17 cellular contexts compared by ENCODE assay signal in the genomic region with DNA sequence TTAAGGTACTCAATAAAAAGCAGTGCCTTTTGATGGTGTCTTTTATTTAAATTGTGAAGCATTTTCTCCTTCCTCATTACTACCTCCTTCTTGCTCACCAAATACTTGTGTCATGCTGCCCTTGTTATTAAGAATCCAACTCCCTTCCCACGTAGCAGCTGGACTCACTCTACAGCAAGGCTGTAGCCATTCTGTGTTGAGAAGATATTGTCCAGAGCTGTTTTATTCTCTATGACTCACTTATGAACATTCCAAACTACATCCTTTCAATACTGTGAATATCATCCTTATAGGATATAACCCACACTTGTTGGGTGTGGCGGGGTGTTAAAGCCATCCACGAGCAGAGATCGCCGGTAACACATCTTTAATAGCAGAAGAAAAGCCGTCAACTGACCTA.
DNase-seq lines count a peak whose midpoint lies in the region; ATAC-seq, FAIRE-seq and TF ChIP-seq lines count a peak whose summit lies in the region.
"Had no signal": no experiment of that assay in that cellular context is flagged by ENCODE, and none has a peak within 500 bp of the region (broad histone marks: within the 10 kb centered on the region; RNA-seq: fewer than 3 reads in every experiment).

No MANE protein-coding gene starts in this region.

- no peak for TF ChIP-seq CTCF in heart right ventricle (IDR thresholded peaks at IDR 0.05)
- TF ChIP-seq CTCF in right atrium auricular region (IDR thresholded peaks at IDR 0.05) = no peak
- TF ChIP-seq CTCF in mesothelial cell of epicardium (IDR thresholded peaks at IDR 0.05; ENCODE audit: unreplicated experiment) = no peak

- peak in 6 of 8 donors; percentile 38 to 73 (median 64) for ATAC-seq in heart right ventricle
- ATAC-seq in GM18498 (IDR thresholded peaks at IDR 0.05; ENCODE audit: unreplicated experiment) = no peak
- ATAC-seq: CD8-positive, alpha-beta T cell; Panc1; Right ventricle myocardium inferior had no signal

- H3K36me3 ChIP-seq in heart right ventricle (no peaks in the 10 kb centered on the region), right atrium auricular region (no peaks in the 10 kb centered on the region)
- H3K36me3 ChIP-seq: BLaER1 had no signal

- no peak overlapping the region for H3K4me3 ChIP-seq in heart right ventricle
- no peak overlapping the region for H3K4me3 ChIP-seq in right atrium auricular region
- H3K4me3 ChIP-seq: BLaER1 had no signal

- H3K27me3 ChIP-seq in heart right ventricle (no peaks in the 10 kb centered on the region), right atrium auricular region (no peaks in the 10 kb centered on the region)
- H3K27me3 ChIP-seq: BLaER1 had no signal

- FAIRE-seq in endometrium (lab: Jason Lieb, UNC) = peak; percentile 99
- FAIRE-seq: A204.1 had no signal

- H3K4me1 Mint-ChIP-seq in mesothelial cell of epicardium = peaks cover 6% of the 10 kb centered on the region

- DNase-seq in heart right ventricle = no peak
- DNase-seq in right atrium auricular region (ENCODE audit: low spot score) = no peak
- DNase-seq in mesothelial cell of epicardium (ENCODE audit: low spot score in 2 of 2, unreplicated experiment in 2 of 2) = no peak
- no peak for DNase-seq in NCI-H748 (lab: John Stamatoyannopoulos, UW; ENCODE audit: unreplicated experiment)
- no peak for DNase-seq in NK-92 treated with Interleukin-12 subunit alpha and Interleukin-12 subunit beta, amount 100 ng/mL, for 24 hours (lab: John Stamatoyannopoulos, UW)
- DNase-seq: CD8-positive, alpha-beta T cell; HCEC 1CT; NCI-H1436; NCI-H2081; NCI-H510A treated with DMSO at 0.1 percent for 48 hours had no signal

- peak overlapping the region in 2 of 10 donors; percentile 5 to 32 for H3K27ac ChIP-seq in heart right ventricle
- no peak overlapping the region for H3K27ac ChIP-seq in right atrium auricular region
- H3K27ac ChIP-seq: BLaER1, HL-60 had no signal

- WGBS in heart right ventricle, 2 donors = 78 to 88% methylated on average over 6 of the region's 6 CpGs

- H3K9me3 ChIP-seq in heart right ventricle (no peaks in the 10 kb centered on the region), right atrium auricular region (no peaks in the 10 kb centered on the region)
- H3K9me3 ChIP-seq: BLaER1 had no signal

- no peaks in the 10 kb centered on the region for H3K27me3 Mint-ChIP-seq in mesothelial cell of epicardium (ENCODE audit: low read depth)

- H3K4me3 Mint-ChIP-seq in mesothelial cell of epicardium = no peak overlapping the region
- H3K4me3 Mint-ChIP-seq: CD8-positive, alpha-beta T cell had no signal

- peak overlapping the region; percentile 36 for H3K27ac Mint-ChIP-seq in mesothelial cell of epicardium
- H3K27ac Mint-ChIP-seq: CD8-positive, alpha-beta T cell had no signal

- no peaks in the 10 kb centered on the region for H3K9me3 Mint-ChIP-seq in mesothelial cell of epicardium
- H3K9me3 Mint-ChIP-seq: CD8-positive, alpha-beta T cell had no signal

- intact Hi-C loops in heart right ventricle (cut with DNase I) = no loop called here

- H3K36me3 Mint-ChIP-seq in mesothelial cell of epicardium = no peaks in the 10 kb centered on the region
- H3K36me3 Mint-ChIP-seq: CD8-positive, alpha-beta T cell had no signal

- H3K4me1 ChIP-seq in heart right ventricle = no peaks in the 10 kb centered on the region
- H3K4me1 ChIP-seq in right atrium auricular region = no peaks in the 10 kb centered on the region
- H3K4me1 ChIP-seq: BLaER1 had no signal
